ENCODE assay signal across 1 cellular context in genomic region chr2:44927979-44928659, GRCh38.
A peak's percentile ranks its signal among the peaks of the same experiment; 100 is the strongest.
TF ChIP-seq lines count a peak whose summit lies in the region.

No MANE protein-coding gene starts in this region.

TF ChIP-seq in GM12878, 131 proteins besides CTCF, POLR2A, EP300 and RAD21:
- no peak for TF ChIP-seq TCF3 (IDR thresholded peaks at IDR 0.05; ENCODE audit: borderline replicate concordance, insufficient read depth, low read depth, low read length)
- no peak for TF ChIP-seq HDAC2 (IDR thresholded peaks at IDR 0.05)
- TF ChIP-seq SUZ12 (IDR thresholded peaks at IDR 0.05; ENCODE audit: unreplicated experiment), result peak; percentile 84
- 0 out of 2 replicates have a peak, but pooled peaks have one; percentile 9 for TF ChIP-seq EZH2 (IDR thresholded peaks at IDR 0.05; ENCODE audit: borderline replicate concordance, control insufficient read depth, low read depth, low read length)
- no peak for TF ChIP-seq PRDM15 (CRISPR knock-in tag; IDR thresholded peaks at IDR 0.05)
- no peak for TF ChIP-seq SMARCA5 (IDR thresholded peaks at IDR 0.05)
